In the genomic region with DNA sequence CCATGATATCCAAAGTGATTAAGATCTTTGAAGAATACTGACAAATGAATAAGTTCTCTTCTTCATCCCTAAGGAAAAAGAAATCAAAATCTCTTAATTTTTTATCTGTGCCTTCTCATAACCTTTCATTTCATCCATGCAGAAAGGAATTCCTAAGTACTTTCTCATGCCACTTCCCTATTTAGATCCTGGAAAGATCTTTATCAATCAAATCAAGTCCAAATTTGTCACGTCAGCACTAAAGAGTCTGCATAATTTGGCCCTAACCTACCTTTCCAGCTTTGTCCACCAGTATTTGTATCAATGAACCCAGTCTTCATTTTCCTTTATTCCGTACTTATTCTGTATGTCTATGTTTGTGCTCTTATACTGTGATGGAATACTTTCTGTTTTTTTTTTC, we compare ENCODE assay signal across 1 cellular context.
TF ChIP-seq lines count a peak whose summit lies in the region.

No MANE protein-coding gene starts in this region.

TF ChIP-seq in H1, 55 proteins besides CTCF, POLR2A, EP300 and RAD21:
- TF ChIP-seq PHF8 (conservative IDR thresholded peaks at IDR 0.05; ENCODE audit: low read depth, low read length) (no peak), MAFK (IDR thresholded peaks at IDR 0.05; ENCODE audit: low read depth, low read length) (peak; percentile 92), GTF2F1 (IDR thresholded peaks at IDR 0.05; ENCODE audit: borderline replicate concordance, low read depth, low read length) (no peak), CBX8 (IDR thresholded peaks at IDR 0.05; ENCODE audit: borderline replicate concordance, low read depth, low read length) (no peak), RXRA (IDR thresholded peaks at IDR 0.05; ENCODE audit: insufficient read depth, low read depth, low read length) (no peak)
